ENCODE assay signal across 24 cellular contexts in genomic region chr17:156946-157345, GRCh38. TPM values are rescaled to one million over a fixed set of nuclear protein-coding genes. Genes with fewer than 3 reads are reported as not detected.
DNase-seq lines count a peak whose midpoint lies in the region; ATAC-seq and TF ChIP-seq lines count a peak whose summit lies in the region.
"Had no signal": no experiment of that assay in that cellular context is flagged by ENCODE, and none has a peak within 500 bp of the region (broad histone marks: within the 10 kb centered on the region; RNA-seq: fewer than 3 reads in every experiment).

No MANE protein-coding gene starts in this region.

- no peak overlapping the region for H3K27ac Mint-ChIP-seq in natural killer cell treated with Interleukin-12 subunit alpha and Interleukin-12 subunit beta and Interleukin-15 and Interleukin-18, amount 100 ng/mL, for 72 hours
- no peak overlapping the region for H3K27ac Mint-ChIP-seq in natural killer cell
- H3K27ac Mint-ChIP-seq: CD8-positive, alpha-beta memory T cell; GM23338; HFFc6; IgD-negative memory B cell had no signal

- H3K4me3 ChIP-seq in heart left ventricle (no peak overlapping the region), left ventricle myocardium inferior (no peak overlapping the region)
- H3K4me3 ChIP-seq: BLaER1, GM23338 had no signal

- intact Hi-C loops in heart left ventricle (cut with DNase I) (no loop called here), left ventricle myocardium inferior (cut with micrococcal nuclease) (no loop called here), natural killer cell (cut with micrococcal nuclease) (no loop called here), posterior vena cava (cut with DNase I) (loop anchor here in 1 of 2 donors (5.0 kb wide), 1 partner anchor 230 kb away; no protein-coding TSS in a partner anchor)

- H3K27me3 ChIP-seq in heart left ventricle (peaks cover 0 to 4% (median 0%) of the 10 kb centered on the region in 9 donors), left ventricle myocardium inferior (ENCODE audit: low read depth) (no peaks in the 10 kb centered on the region)
- H3K27me3 ChIP-seq: BLaER1 had no signal

- no peak overlapping the region for H3K27ac ChIP-seq in heart left ventricle
- no peak overlapping the region for H3K27ac ChIP-seq in left ventricle myocardium inferior (replicated peaks)
- H3K27ac ChIP-seq: BLaER1 had no signal

- H3K4me3 Mint-ChIP-seq in natural killer cell treated with Interleukin-12 subunit alpha and Interleukin-12 subunit beta and Interleukin-15 and Interleukin-18, amount 100 ng/mL, for 72 hours: no peak overlapping the region
- no peak overlapping the region for H3K4me3 Mint-ChIP-seq in natural killer cell
- H3K4me3 Mint-ChIP-seq: CD4-positive, CD25-positive, alpha-beta regulatory T cell; CD8-positive, alpha-beta memory T cell; GM23338; HFFc6; IgD-negative memory B cell had no signal

- 88 to 95% (median 93%) methylated on average over 19 of the region's 19 CpGs for WGBS in heart left ventricle, 4 donors

- DNase-seq in heart left ventricle: peak in 3 of 5 donors; percentile 15 to 48 (median 22)
- DNase-seq in left ventricle myocardium inferior: no peak
- peak; percentile 6 for DNase-seq in natural killer cell treated with Interleukin-12 subunit alpha and Interleukin-12 subunit beta and Interleukin-15 and Interleukin-18, amount 100 ng/mL, for 72 hours (ENCODE audit: low spot score)
- DNase-seq in natural killer cell: no peak
- DNase-seq in posterior vena cava (ENCODE audit: low spot score): peak; percentile 42
- DNase-seq in NCI-H446 treated with DMSO at 0.1 percent for 48 hours (lab: John Stamatoyannopoulos, UW): no peak
- no peak for DNase-seq in C1 segment of cervical spinal cord (lab: John Stamatoyannopoulos, UW)
- DNase-seq: 8988T; CD4-positive, CD25-positive, alpha-beta regulatory T cell; COR-L47; DMS 273 treated with DMSO at 0.1 percent for 48 hours; DMS79; GDM1; H7; HFFc6 had no signal

- ATAC-seq in heart left ventricle (no peak), natural killer cell (no peak), GM21786 (IDR thresholded peaks at IDR 0.05; ENCODE audit: unreplicated experiment) (no peak)
- no peak for ATAC-seq in natural killer cell treated with Interleukin-12 subunit alpha and Interleukin-12 subunit beta and Interleukin-15 and Interleukin-18, amount 100 ng/mL, for 72 hours
- ATAC-seq: GM23338, HCT116 had no signal

- H3K4me1 ChIP-seq in heart left ventricle (no peaks in the 10 kb centered on the region), left ventricle myocardium inferior (no peaks in the 10 kb centered on the region)
- H3K4me1 ChIP-seq: BLaER1 had no signal

- H3K4me1 Mint-ChIP-seq in natural killer cell treated with Interleukin-12 subunit alpha and Interleukin-12 subunit beta and Interleukin-15 and Interleukin-18, amount 100 ng/mL, for 72 hours (ENCODE audit: low read depth in 2 of 2): no peaks in the 10 kb centered on the region
- no peaks in the 10 kb centered on the region for H3K4me1 Mint-ChIP-seq in natural killer cell
- H3K4me1 Mint-ChIP-seq: CD4-positive, CD25-positive, alpha-beta regulatory T cell; CD8-positive, alpha-beta memory T cell; GM23338; IgD-negative memory B cell had no signal

- no peaks in the 10 kb centered on the region for H3K36me3 Mint-ChIP-seq in natural killer cell treated with Interleukin-12 subunit alpha and Interleukin-12 subunit beta and Interleukin-15 and Interleukin-18, amount 100 ng/mL, for 72 hours
- no peaks in the 10 kb centered on the region for H3K36me3 Mint-ChIP-seq in natural killer cell
- H3K36me3 Mint-ChIP-seq: CD4-positive, CD25-positive, alpha-beta regulatory T cell; IgD-negative memory B cell had no signal

- TF ChIP-seq CTCF in heart left ventricle (IDR thresholded peaks at IDR 0.05): no peak
- no peak for TF ChIP-seq CTCF in left ventricle myocardium inferior (IDR thresholded peaks at IDR 0.05; ENCODE audit: borderline replicate concordance)
- no peak for TF ChIP-seq CTCF in natural killer cell (IDR thresholded peaks at IDR 0.05)

- no peaks in the 10 kb centered on the region for H3K27me3 Mint-ChIP-seq in natural killer cell treated with Interleukin-12 subunit alpha and Interleukin-12 subunit beta and Interleukin-15 and Interleukin-18, amount 100 ng/mL, for 72 hours
- peaks cover 0 to 2% of the 10 kb centered on the region in 2 donors for H3K27me3 Mint-ChIP-seq in natural killer cell (ENCODE audit: low read depth in 2 of 2)
- H3K27me3 Mint-ChIP-seq: CD4-positive, CD25-positive, alpha-beta regulatory T cell had no signal

- no peak for TF ChIP-seq POLR2A in heart left ventricle (IDR thresholded peaks at IDR 0.05)

- H3K9me3 ChIP-seq in heart left ventricle (no peaks in the 10 kb centered on the region), left ventricle myocardium inferior (replicated peaks) (no peaks in the 10 kb centered on the region)
- H3K9me3 ChIP-seq: BLaER1 had no signal

- H3K9me3 Mint-ChIP-seq in natural killer cell treated with Interleukin-12 subunit alpha and Interleukin-12 subunit beta and Interleukin-15 and Interleukin-18, amount 100 ng/mL, for 72 hours: no peaks in the 10 kb centered on the region
- H3K9me3 Mint-ChIP-seq in natural killer cell: no peaks in the 10 kb centered on the region
- H3K9me3 Mint-ChIP-seq: CD4-positive, CD25-positive, alpha-beta regulatory T cell; CD8-positive, alpha-beta memory T cell; GM23338; HFFc6; IgD-negative memory B cell had no signal

- H3K36me3 ChIP-seq in heart left ventricle (peaks cover 0 to 33% (median 3%) of the 10 kb centered on the region in 9 donors), left ventricle myocardium inferior (peaks cover 9% of the 10 kb centered on the region)
- H3K36me3 ChIP-seq: BLaER1 had no signal

RNA-seq across cellular contexts. Expression of gene SCGB1C2, which starts 19.6 kb away (rescaled TPM):
- total RNA-seq in heart left ventricle (not detected), left ventricle myocardium inferior (not detected), natural killer cell (not detected), posterior vena cava (not detected)
- not detected for polyA plus RNA-seq in heart left ventricle
- not detected for total RNA-seq in natural killer cell treated with Interleukin-12 subunit alpha and Interleukin-12 subunit beta and Interleukin-15 and Interleukin-18, amount 100 ng/mL, for 72 hours
- total RNA-seq: A673; CD4-positive, CD25-positive, alpha-beta regulatory T cell; CD8-positive, alpha-beta memory T cell; Daoy; GM23338; H7; HFFc6 had no signal
- polyA plus RNA-seq: AG04450; CD4-positive, CD25-positive, alpha-beta regulatory T cell; CD8-positive, alpha-beta memory T cell; GM23338; IgD-negative memory B cell had no signal

RNA-seq across cellular contexts. Expression of gene DOC2B, which starts 24.5 kb away (rescaled TPM):
- total RNA-seq in heart left ventricle (10 to 100 TPM in 2 of 9 donors, 1 to 10 TPM in 7; 1.7 to 13.0 (median 6.3) TPM), left ventricle myocardium inferior (2.7 TPM), natural killer cell (under 1 TPM in 2 of 3 donors, not detected in 1; 0.07 to 0.20 TPM), posterior vena cava (10 to 100 TPM; 11.9 to 18.5 TPM)
- 1 to 10 TPM; 2.4 to 5.8 TPM for polyA plus RNA-seq in heart left ventricle
- total RNA-seq in natural killer cell treated with Interleukin-12 subunit alpha and Interleukin-12 subunit beta and Interleukin-15 and Interleukin-18, amount 100 ng/mL, for 72 hours: 10 to 100 TPM in 1 of 2 donors, 1 to 10 TPM in 1; 3.7 to 17.9 TPM
- total RNA-seq: CD4-positive, CD25-positive, alpha-beta regulatory T cell; HFFc6 had no signal
- polyA plus RNA-seq: AG04450; CD4-positive, CD25-positive, alpha-beta regulatory T cell; CD8-positive, alpha-beta memory T cell; IgD-negative memory B cell had no signal

Comparison
In these comparisons a context has a peak if more than half of its experiments do, and no peak if none do; other contexts are left out.
1. DNase-seq: peak in heart left ventricle (3 of 5), natural killer cell treated with Interleukin-12 subunit alpha and Interleukin-12 subunit beta and Interleukin-15 and Interleukin-18, amount 100 ng/mL, for 72 hours (single experiment) and posterior vena cava (single experiment); none in left ventricle myocardium inferior (single experiment), natural killer cell (single experiment), NCI-H446 treated with DMSO at 0.1 percent for 48 hours (single experiment) and C1 segment of cervical spinal cord (0 of 14).